ENCODE assay signal across 6 cellular contexts in the genomic region with DNA sequence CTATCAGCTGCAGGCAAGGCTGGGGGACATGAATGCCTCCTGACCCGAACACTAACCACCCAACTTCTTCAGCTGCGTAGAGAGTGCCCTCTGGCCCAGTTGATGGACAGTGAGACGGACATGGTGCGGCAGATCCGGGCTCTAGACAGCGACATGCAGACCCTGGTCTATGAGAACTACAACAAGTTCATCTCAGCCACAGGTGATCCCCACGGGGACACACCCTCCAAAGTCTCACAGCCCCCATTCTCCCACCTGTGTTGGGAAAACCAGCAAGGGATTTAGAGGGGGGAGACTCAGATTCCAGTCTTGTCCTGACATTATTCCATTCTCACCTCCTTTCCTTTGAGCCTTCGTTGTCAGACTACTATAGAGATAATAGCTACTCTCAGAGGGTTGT. TPM values are rescaled to one million over a fixed set of nuclear protein-coding genes. Genes with fewer than 3 reads are reported as not detected.
DNase-seq lines count a peak whose midpoint lies in the region; ATAC-seq and TF ChIP-seq lines count a peak whose summit lies in the region.

No MANE protein-coding gene starts in this region.

- no peak overlapping the region for H2AFZ ChIP-seq in OCI-LY1 (ENCODE audit: low read length)

- H3K79me2 ChIP-seq in OCI-LY1 (ENCODE audit: insufficient read depth, low read length): peaks cover 5% of the 10 kb centered on the region; the same call in 1 of the 2 replicates

- H3K9ac ChIP-seq in OCI-LY1 (ENCODE audit: low read length): peak overlapping the region; percentile 76

- peaks cover 23% of the 10 kb centered on the region for H3K4me1 ChIP-seq in OCI-LY1 (ENCODE audit: insufficient read depth, low read length, severe bottlenecking)
- peaks cover 15 to 37% (median 23%) of the 10 kb centered on the region in 6 donors for H3K4me1 ChIP-seq in spleen

- no peak for TF ChIP-seq POLR2A in spleen (IDR thresholded peaks at IDR 0.05)

- H3K27me3 ChIP-seq in OCI-LY1 (ENCODE audit: insufficient read depth, low read length) (no peaks in the 10 kb centered on the region), spleen (replicated peaks in 1 of 7) (no peaks in the 10 kb centered on the region)

- no peaks in the 10 kb centered on the region for H4K20me1 ChIP-seq in OCI-LY1 (ENCODE audit: insufficient read depth, low read length)

- ATAC-seq in GM18517 (IDR thresholded peaks at IDR 0.05; ENCODE audit: unreplicated experiment): no peak

- H3K4me2 ChIP-seq in OCI-LY1 (ENCODE audit: low read length): peak overlapping the region; percentile 78

- H3K36me3 ChIP-seq in OCI-LY1 (ENCODE audit: insufficient read depth, low read length) (peaks cover 5% of the 10 kb centered on the region; the same call in 1 of the 2 replicates), spleen (peaks cover 0 to 47% (median 4%) of the 10 kb centered on the region in 6 donors)

- DNase-seq in epithelial cell of proximal tubule (ENCODE audit: low read depth) (no peak), spleen (no peak), activated gamma-delta T cell treated with Interleukin-2 at 50 U/mL for 16 hours (no peak), DMS53 (lab: John Stamatoyannopoulos, UW) (no peak)

- WGBS in spleen, 5 donors: 53 to 62% (median 57%) methylated on average over 8 of the region's 8 CpGs

- H3K27ac ChIP-seq in OCI-LY1 (ENCODE audit: low read depth, low read length, poor library complexity, severe bottlenecking) (peak overlapping the region; percentile 12), spleen (peak overlapping the region; percentile 73 to 96 (median 93))

- no peaks in the 10 kb centered on the region for H3K9me3 ChIP-seq in OCI-LY1 (ENCODE audit: low read length)
- H3K9me3 ChIP-seq in spleen: no peaks in the 10 kb centered on the region

- TF ChIP-seq CTCF in OCI-LY1 (IDR thresholded peaks at IDR 0.05; ENCODE audit: low read length) (no peak), epithelial cell of proximal tubule (conservative IDR thresholded peaks at IDR 0.05; ENCODE audit: low read depth, low read length) (no peak), spleen (IDR thresholded peaks at IDR 0.05 in 8 of 11, conservative IDR thresholded peaks at IDR 0.05 in 3 of 11) (no peak)

- H3F3A ChIP-seq in OCI-LY1 (ENCODE audit: insufficient read depth, low read length): no peaks in the 10 kb centered on the region

- intact Hi-C loops in spleen (cut with DNase I; ENCODE audit: low total_unique reads): no loop called here

- no peaks in the 10 kb centered on the region for H3K9me2 ChIP-seq in OCI-LY1 (ENCODE audit: low read depth, low read length)

- H3K4me3 ChIP-seq in OCI-LY1 (ENCODE audit: low read depth, low read length, poor library complexity, severe bottlenecking) (peak overlapping the region; percentile 74), epithelial cell of proximal tubule (ENCODE audit: low read depth, low read length) (peak overlapping the region; percentile 81), spleen (peak overlapping the region; percentile 72 to 95 (median 90))

RNA-seq across cellular contexts. Expression of gene VPS51, which starts 0.9 kb away (rescaled TPM):
- 227 and 342 TPM in 2 replicates for total RNA-seq in epithelial cell of proximal tubule
- 100 to 1,000 TPM; 103 to 570 (median 146) TPM for total RNA-seq in spleen
- 100 to 1,000 TPM; 118 to 157 (median 152) TPM for polyA plus RNA-seq in spleen

RNA-seq across cellular contexts. Expression of gene ZFPL1, which starts 12.9 kb away (rescaled TPM):
- 59.0 and 61.1 TPM in 2 replicates for total RNA-seq in epithelial cell of proximal tubule
- total RNA-seq in spleen: 10 to 100 TPM; 23.5 to 43.7 (median 29.1) TPM
- polyA plus RNA-seq in spleen: 10 to 100 TPM; 25.8 to 52.0 (median 40.0) TPM

RNA-seq across cellular contexts. Expression of gene CDCA5, which starts 13.1 kb away (rescaled TPM):
- total RNA-seq in epithelial cell of proximal tubule: 32.0 and 45.4 TPM in 2 replicates
- 10 to 100 TPM in 1 of 7 donors, 1 to 10 TPM in 6; 2.4 to 11.1 (median 7.0) TPM for total RNA-seq in spleen
- polyA plus RNA-seq in spleen: 1 to 10 TPM; 1.5 to 5.9 (median 4.6) TPM

RNA-seq across cellular contexts. Expression of gene TM7SF2, which starts 14.7 kb away (rescaled TPM):
- 32.9 and 52.5 TPM in 2 replicates for total RNA-seq in epithelial cell of proximal tubule
- total RNA-seq in spleen: 10 to 100 TPM in 6 of 7 donors, 1 to 10 TPM in 1; 8.9 to 29.7 (median 13.9) TPM
- 10 to 100 TPM; 14.1 to 16.9 (median 14.5) TPM for polyA plus RNA-seq in spleen

RNA-seq across cellular contexts. Expression of gene ZNHIT2, which starts 20.6 kb away (rescaled TPM):
- 31.9 and 37.1 TPM in 2 replicates for total RNA-seq in epithelial cell of proximal tubule
- 10 to 100 TPM in 4 of 7 donors, 1 to 10 TPM in 3; 7.9 to 16.4 (median 10.2) TPM for total RNA-seq in spleen
- polyA plus RNA-seq in spleen: 10 to 100 TPM; 19.1 to 21.1 (median 19.2) TPM
